Comparison of ENCODE assay signal across 21 cellular contexts in the genomic region with DNA sequence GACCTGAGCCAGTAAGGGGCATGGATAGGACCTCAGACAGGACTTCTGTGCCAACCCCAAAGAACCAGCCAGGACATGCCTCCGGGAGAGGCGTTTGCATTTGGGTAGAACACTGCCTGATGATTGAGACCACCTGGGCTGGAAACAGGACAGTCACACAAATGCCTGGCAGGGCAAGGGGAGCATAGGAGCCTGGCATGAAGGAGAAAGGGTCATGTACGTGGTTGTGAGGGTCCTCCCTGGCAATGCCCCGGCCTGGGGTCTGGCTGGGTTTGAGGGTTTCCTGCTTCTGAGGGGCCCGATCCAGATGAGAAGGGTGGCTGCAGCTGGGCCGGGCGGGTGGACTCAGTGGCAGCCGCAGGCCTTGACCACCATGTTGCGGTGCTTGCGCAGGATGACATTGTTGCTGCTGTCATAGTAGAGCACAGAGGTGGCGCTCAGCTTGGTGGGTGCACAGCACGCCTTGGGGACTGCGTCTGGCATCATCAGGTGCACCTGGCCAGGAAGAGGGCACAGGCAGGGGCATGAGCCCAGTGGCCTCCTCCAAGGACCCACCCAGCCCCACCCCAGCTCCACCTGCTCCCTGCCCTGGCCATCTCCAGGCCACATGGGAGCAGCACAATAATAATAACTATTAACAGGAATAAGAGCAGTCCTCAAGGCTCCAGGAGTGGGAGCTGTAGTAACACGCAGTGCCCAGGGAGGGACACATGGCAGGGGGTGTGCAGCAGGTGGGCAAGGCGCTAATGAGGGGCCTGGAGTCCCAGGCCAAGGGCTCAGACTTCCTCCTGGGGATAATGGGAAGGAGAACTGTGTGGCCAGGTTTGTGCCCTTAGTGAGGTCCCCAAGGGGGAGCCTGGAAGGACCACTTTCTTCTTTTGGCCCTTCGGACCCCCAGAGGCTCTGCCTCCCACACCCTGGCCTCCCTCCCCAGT. TPM values are rescaled to one million over a fixed set of nuclear protein-coding genes. Genes with fewer than 3 reads are reported as not detected.
DNase-seq lines count a peak whose midpoint lies in the region; ATAC-seq, FAIRE-seq and TF ChIP-seq lines count a peak whose summit lies in the region.
"Had no signal": no experiment of that assay in that cellular context is flagged by ENCODE, and none has a peak within 500 bp of the region (broad histone marks: within the 10 kb centered on the region; RNA-seq: fewer than 3 reads in every experiment).

No MANE protein-coding gene starts in this region.

- no peak overlapping the region for H2AFZ ChIP-seq in GM12878 (ENCODE audit: control insufficient read depth, low read depth, low read length)

- no TSS peak for BruUV-seq in GM12878 (replicated peaks; lab: Mats Ljungman, UMichigan)

- no peak overlapping the region for H3K4me3 ChIP-seq in GM12878

- no peak overlapping the region for H3K4me2 ChIP-seq in GM12878 (ENCODE audit: control insufficient read depth, insufficient read depth)
- H3K4me2 ChIP-seq: KMS-11 had no signal

- POLR2A ChIA-PET in GM12878 (lab: Charles Lee): no interaction called here

- H3K9ac ChIP-seq in GM12878 (ENCODE audit: control insufficient read depth, insufficient read depth, low read length): no peak overlapping the region
- H3K9ac ChIP-seq: KMS-11 had no signal

- H3K36me3 ChIP-seq in GM12878 (ENCODE audit: control insufficient read depth in 2 of 2, insufficient read depth in 2 of 2, low read length in 1 of 2): peaks cover 5 to 8% of the 10 kb centered on the region in 2 experiments; a peak in 2 of 4 replicates
- H3K36me3 ChIP-seq: BE2C had no signal

- RAD21 ChIA-PET in GM12878 (lab: Charles Lee; ENCODE audit: unreplicated experiment): no interaction called here

- in situ Hi-C loops in GM12878 (cut with MboI): no loop called here

- H3K27me3 ChIP-seq in GM12878 (replicated peaks in 1 of 2; ENCODE audit: control insufficient read depth in 2 of 2, insufficient read depth in 2 of 2, low read length in 1 of 2): no peaks in the 10 kb centered on the region
- H3K27me3 ChIP-seq: BE2C had no signal

- peak; percentile 90 for DNase-seq in DMS 273 (lab: John Stamatoyannopoulos, UW; ENCODE audit: unreplicated experiment)
- DNase-seq in DMS 273 treated with DMSO at 0.1 percent for 48 hours (lab: John Stamatoyannopoulos, UW): no peak
- no peak for DNase-seq in GM12878 (ENCODE audit: low read depth, low spot score)
- DNase-seq in posterior vena cava (ENCODE audit: low spot score): peak; percentile 78
- DNase-seq in activated T-cell treated with anti-CD3 and anti-CD28 coated beads, Interleukin-2, amount 50 U/mL, for 1 hour: no peak
- DNase-seq in SW480 (ENCODE audit: low spot score): no peak
- DNase-seq: ACHN; BE2C; Calu3; CD8-positive, alpha-beta memory T cell; GOT3; HCEC 1CT; IMR-90; MM.1S; NCI-H2029; NCI-H446 treated with DMSO at 0.1 percent for 48 hours; NCI-H69; RPMI8226; SHP77 treated with DMSO at 0.1 percent for 48 hours had no signal

- ATAC-seq in GM12878: no peak

- peak; percentile 27; the same call in 1 of the 2 replicates for TF ChIP-seq POLR2A in GM12878 (IDR thresholded peaks at IDR 0.05; ENCODE audit: low read depth, low read length)

- WGBS in GM12878 (ENCODE audit: insufficient coverage, insufficient replicate concordance, low lambda C conversion rate, missing lambda C conversion rate): 94% methylated on average over 15 of the region's 16 CpGs

- TF ChIP-seq RAD21 in GM12878 (IDR thresholded peaks at IDR 0.05; ENCODE audit: insufficient read depth, low read depth, low read length): no peak

- no peak for TF ChIP-seq EP300 in GM12878 (IDR thresholded peaks at IDR 0.05; ENCODE audit: borderline replicate concordance in 1 of 2, control insufficient read depth in 1 of 2, low read depth in 2 of 2, low read length in 2 of 2)

- no peak overlapping the region for H3K27ac ChIP-seq in GM12878 (ENCODE audit: control insufficient read depth, insufficient read depth)
- H3K27ac ChIP-seq: 22Rv1, KMS-11 had no signal

- H3K79me2 ChIP-seq in GM12878 (ENCODE audit: control insufficient read depth, insufficient read depth, low read length): no peaks in the 10 kb centered on the region

- H3K9me3 ChIP-seq in GM12878 (replicated peaks; ENCODE audit: control insufficient read depth, insufficient read depth, low read length): no peaks in the 10 kb centered on the region
- H3K9me3 ChIP-seq: BE2C had no signal

- no peak for TF ChIP-seq CTCF in GM12878 (IDR thresholded peaks at IDR 0.05 in 2 of 3, conservative IDR thresholded peaks at IDR 0.05 in 1 of 3; ENCODE audit: control insufficient read depth in 2 of 3, extremely low read depth in 1 of 3, insufficient read depth in 1 of 3, low read depth in 3 of 3, low read length in 3 of 3)

- no peaks in the 10 kb centered on the region for H3K4me1 ChIP-seq in GM12878 (ENCODE audit: control insufficient read depth, insufficient read depth, low read length)
- H3K4me1 ChIP-seq: BE2C had no signal

- CTCF ChIA-PET in GM12878 (lab: Yijun Ruan, JAX): interaction anchor here (0.9 kb wide), 1 partner anchor 17 kb away, joined by 3 read pairs; no protein-coding TSS in a partner anchor

- SMC1A ChIA-PET in GM12878 (lab: Charles Lee; ENCODE audit: uncharacterized antibody, unreplicated experiment): no interaction called here

- H4K20me1 ChIP-seq in GM12878 (ENCODE audit: control insufficient read depth, insufficient read depth): no peaks in the 10 kb centered on the region

- no peak for FAIRE-seq in GM12878 (lab: Jason Lieb, UNC)

- intact Hi-C loops in GM12878 (cut with micrococcal nuclease; ENCODE audit: unreplicated experiment): no loop called here
- intact Hi-C loops in posterior vena cava (cut with DNase I): no loop called here

RNA-seq across cellular contexts. Expression of gene OXCT2, which starts 10.8 kb away (rescaled TPM):
- total RNA-seq in GM12878 (2013; cell fraction: nucleolus; rRNA removed): 4.1 and 4.9 TPM in 2 replicates
- total RNA-seq in GM12878 (2014; rRNA removed) (0.79 and 1.1 TPM in 2 replicates), GM12878 (2014; rRNA removed; fragmentation: Illumina TruSeq; extraction: Trizol) (0.69 and 1.0 TPM in 2 replicates), GM12878 (2021) (0.98 and 1.9 TPM in 2 replicates), posterior vena cava (1 to 10 TPM; 1.2 to 2.0 TPM)
- polyA plus RNA-seq in GM12878 (2011; ENCODE audit: low read depth): 0.43 TPM
- polyA plus RNA-seq in GM12878 (2011; rRNA removed) (0.29 and 0.39 TPM in 2 replicates), GM12878 (2014; fragmentation: Illumina TruSeq; extraction: Trizol) (0.13 and 0.57 TPM in 2 replicates), GM12878 (2014; fragmentation: Nextera tagmentation; extraction: Ambion mirVana) (under 1 TPM; 0.06 to 0.31 TPM), GM12878 (2014; rRNA removed) (1.7 and 1.8 TPM in 2 replicates), GM12878 (2016; fragmentation: Nextera tagmentation; extraction: Ambion mirVana) (under 1 TPM; 0.40 to 0.60 TPM)
- polyA plus RNA-seq in GM12878 (2011; cell fraction: cytosol; rRNA removed): 0.39 and 0.53 TPM in 2 replicates
- 1.9 and 2.1 TPM in 2 replicates for polyA plus RNA-seq in GM12878 (2011; cell fraction: nucleus; rRNA removed)
- 0.53 and 0.81 TPM in 2 replicates for polyA plus RNA-seq in GM12878 (2012)
- polyA minus RNA-seq in GM12878 (2011; rRNA and poly(A)+ RNA removed): 0.44 and 0.72 TPM in 2 replicates
- not detected in 2 replicates for polyA minus RNA-seq in GM12878 (2011; cell fraction: cytosol; rRNA and poly(A)+ RNA removed)
- 0.36 and 0.67 TPM in 2 replicates for polyA minus RNA-seq in GM12878 (2011; cell fraction: nucleus; rRNA and poly(A)+ RNA removed)
- polyA plus RNA-seq: CD8-positive, alpha-beta memory T cell had no signal

RNA-seq across cellular contexts. Expression of gene PPIE, which starts 21.7 kb away (rescaled TPM):
- 75.9 and 77.7 TPM in 2 replicates for total RNA-seq in GM12878 (2013; cell fraction: nucleolus; rRNA removed)
- total RNA-seq in GM12878 (2014; rRNA removed): 36.6 and 39.6 TPM in 2 replicates
- 46.6 and 48.0 TPM in 2 replicates for total RNA-seq in GM12878 (2014; rRNA removed; fragmentation: Illumina TruSeq; extraction: Trizol)
- total RNA-seq in GM12878 (2021): 46.5 and 48.1 TPM in 2 replicates
- 34.9 TPM for polyA plus RNA-seq in GM12878 (2011; ENCODE audit: low read depth)
- polyA plus RNA-seq in GM12878 (2011; rRNA removed): 77.8 and 81.1 TPM in 2 replicates
- polyA plus RNA-seq in GM12878 (2011; cell fraction: cytosol; rRNA removed): 75.3 and 89.8 TPM in 2 replicates
- 111 and 126 TPM in 2 replicates for polyA plus RNA-seq in GM12878 (2011; cell fraction: nucleus; rRNA removed)
- 43.3 and 53.5 TPM in 2 replicates for polyA plus RNA-seq in GM12878 (2012)
- polyA plus RNA-seq in GM12878 (2014; fragmentation: Illumina TruSeq; extraction: Trizol): 53.4 and 58.7 TPM in 2 replicates
- 100 to 1,000 TPM; 130 to 163 TPM for polyA plus RNA-seq in GM12878 (2014; fragmentation: Nextera tagmentation; extraction: Ambion mirVana)
- polyA plus RNA-seq in GM12878 (2014; rRNA removed): 54.7 and 66.1 TPM in 2 replicates
- 10 to 100 TPM; 74.1 to 78.7 TPM for polyA plus RNA-seq in GM12878 (2016; fragmentation: Nextera tagmentation; extraction: Ambion mirVana)
- polyA minus RNA-seq in GM12878 (2011; rRNA and poly(A)+ RNA removed): 46.6 and 47.5 TPM in 2 replicates
- 10.6 and 11.1 TPM in 2 replicates for polyA minus RNA-seq in GM12878 (2011; cell fraction: cytosol; rRNA and poly(A)+ RNA removed)
- polyA minus RNA-seq in GM12878 (2011; cell fraction: nucleus; rRNA and poly(A)+ RNA removed): 40.1 and 44.9 TPM in 2 replicates
- total RNA-seq in posterior vena cava: 10 to 100 TPM; 29.0 to 45.9 TPM

RNA-seq across cellular contexts. Expression of gene BMP8B, which starts 28.3 kb away (rescaled TPM):
- total RNA-seq in GM12878 (2013; cell fraction: nucleolus; rRNA removed): 1.2 and 2.0 TPM in 2 replicates
- 0.71 and 1.2 TPM in 2 replicates for total RNA-seq in GM12878 (2014; rRNA removed)
- 0.37 and 0.49 TPM in 2 replicates for total RNA-seq in GM12878 (2014; rRNA removed; fragmentation: Illumina TruSeq; extraction: Trizol)
- 1.2 TPM in 2 replicates for total RNA-seq in GM12878 (2021)
- polyA plus RNA-seq in GM12878 (2011; ENCODE audit: low read depth): 0.71 TPM
- 0.55 and 0.56 TPM in 2 replicates for polyA plus RNA-seq in GM12878 (2011; rRNA removed)
- polyA plus RNA-seq in GM12878 (2011; cell fraction: cytosol; rRNA removed): 0.62 and 0.76 TPM in 2 replicates
- 0.96 and 1.1 TPM in 2 replicates for polyA plus RNA-seq in GM12878 (2011; cell fraction: nucleus; rRNA removed)
- 1.0 and 1.3 TPM in 2 replicates for polyA plus RNA-seq in GM12878 (2012)
- polyA plus RNA-seq in GM12878 (2014; fragmentation: Illumina TruSeq; extraction: Trizol): 1.00 and 1.0 TPM in 2 replicates
- polyA plus RNA-seq in GM12878 (2014; fragmentation: Nextera tagmentation; extraction: Ambion mirVana): under 1 TPM; 0.23 to 0.37 TPM
- 1.00 and 1.0 TPM in 2 replicates for polyA plus RNA-seq in GM12878 (2014; rRNA removed)
- polyA plus RNA-seq in GM12878 (2016; fragmentation: Nextera tagmentation; extraction: Ambion mirVana): under 1 TPM; 0.09 to 0.23 TPM
- 0.88 and 1.1 TPM in 2 replicates for polyA minus RNA-seq in GM12878 (2011; rRNA and poly(A)+ RNA removed)
- polyA minus RNA-seq in GM12878 (2011; cell fraction: cytosol; rRNA and poly(A)+ RNA removed): 0.53 TPM in 1 of 2 replicates, not detected in the other
- polyA minus RNA-seq in GM12878 (2011; cell fraction: nucleus; rRNA and poly(A)+ RNA removed): 0.12 and 0.48 TPM in 2 replicates
- total RNA-seq in posterior vena cava: under 1 TPM; 0.24 to 0.69 TPM
- total RNA-seq: IMR-90 had no signal
- polyA plus RNA-seq: IMR-90 had no signal

Comparison
In these comparisons a context has a peak if more than half of its experiments do, and no peak if none do; other contexts are left out.
1. DNase-seq: peak in DMS 273 (single experiment) and posterior vena cava (single experiment); none in DMS 273 treated with DMSO at 0.1 percent for 48 hours (single experiment), GM12878 (single experiment), activated T-cell treated with anti-CD3 and anti-CD28 coated beads, Interleukin-2, amount 50 U/mL, for 1 hour (single experiment) and SW480 (single experiment).